Comparison of ENCODE assay signal across 8 cellular contexts in genomic region chr7:32070406-32071360, GRCh38. TPM values are rescaled to one million over a fixed set of nuclear protein-coding genes. Genes with fewer than 3 reads are reported as not detected.
A peak's percentile ranks its signal among the peaks of the same experiment; 100 is the strongest.
DNase-seq lines count a peak whose midpoint lies in the region; ATAC-seq and TF ChIP-seq lines count a peak whose summit lies in the region.

Gene PDE1C (minus strand): TSS chr7:32070407.

- H3K9ac ChIP-seq in rectal smooth muscle tissue (ENCODE audit: low read length) = no peak within 1 kb of the TSS

- peak within 1 kb of the TSS; percentile 98 for H3K4me2 ChIP-seq in hepatocyte

- H2AFZ ChIP-seq in hepatocyte = peak within 1 kb of the TSS; percentile 73

- peak within 1 kb of the TSS; percentile 94 for H3K27ac ChIP-seq in angular gyrus (ENCODE audit: low read depth, low read length)
- no peak within 1 kb of the TSS for H3K27ac ChIP-seq in hepatocyte
- H3K27ac ChIP-seq in rectal smooth muscle tissue (ENCODE audit: low read depth, low read length) = no peak within 1 kb of the TSS

- H3K36me3 ChIP-seq in hepatocyte (replicated peaks; ENCODE audit: insufficient read depth, low read depth) = no peaks in the 10 kb centered on the region
- no peaks in the 10 kb centered on the region for H3K36me3 ChIP-seq in rectal smooth muscle tissue (ENCODE audit: control insufficient read depth, insufficient read depth, low read length)
- no peaks in the 10 kb centered on the region for H3K36me3 ChIP-seq in HAP-1 (replicated peaks)

- H3K4me3 ChIP-seq in hepatocyte = peak within 1 kb of the TSS; percentile 75
- peak within 1 kb of the TSS; percentile 62 for H3K4me3 ChIP-seq in rectal smooth muscle tissue (ENCODE audit: low read length)
- no peak within 1 kb of the TSS for H3K4me3 ChIP-seq in HAP-1

- H3K79me2 ChIP-seq in hepatocyte = no peaks in the 10 kb centered on the region

- no peaks in the 10 kb centered on the region for H4K20me1 ChIP-seq in hepatocyte (ENCODE audit: insufficient read depth, poor library complexity, severe bottlenecking)

- H3K4me1 ChIP-seq in hepatocyte (ENCODE audit: insufficient read depth) (no peaks in the 10 kb centered on the region), rectal smooth muscle tissue (ENCODE audit: control insufficient read depth, insufficient read depth, low read length) (no peaks in the 10 kb centered on the region), HAP-1 (no peaks in the 10 kb centered on the region)

- H3K9me2 ChIP-seq in hepatocyte (replicated peaks; ENCODE audit: insufficient read depth) = no peaks in the 10 kb centered on the region

- in situ Hi-C loops in HAP-1 (cut with MboI; ENCODE audit: low sequenced_read_pairs) = no loop called here

- H3K9me3 ChIP-seq in hepatocyte (ENCODE audit: low read depth) (no peaks in the 10 kb centered on the region), HAP-1 (no peaks in the 10 kb centered on the region)

- WGBS in hepatocyte (ENCODE audit: low lambda C conversion rate, missing lambda C conversion rate) = 1% methylated on average over 78 of the region's 88 CpGs

- TF ChIP-seq CTCF in hepatocyte (IDR thresholded peaks at IDR 0.05; ENCODE audit: poor library complexity) = no peak

- ATAC-seq in GM21367 (IDR thresholded peaks at IDR 0.05; ENCODE audit: unreplicated experiment) = no peak
- ATAC-seq in GM18867 (IDR thresholded peaks at IDR 0.05; ENCODE audit: unreplicated experiment) = no peak

- DNase-seq in ELR (ENCODE audit: low read depth) (peak; percentile 28), hepatocyte (ENCODE audit: low spot score) (peak; percentile 21), DMS153 (lab: John Stamatoyannopoulos, UW) (no peak), HAP-1 (ENCODE audit: low spot score in 2 of 2) (no peak)

- H3K27me3 ChIP-seq in hepatocyte = peaks cover 98% of the 10 kb centered on the region
- peaks cover 3% of the 10 kb centered on the region for H3K27me3 ChIP-seq in rectal smooth muscle tissue (ENCODE audit: control insufficient read depth, insufficient read depth, low read length)
- H3K27me3 ChIP-seq in HAP-1 (ENCODE audit: low read depth) = no peaks in the 10 kb centered on the region

RNA-seq across cellular contexts. Expression of gene PDE1C, which starts in this region (rescaled TPM):
- 3.3 and 5.0 TPM in 2 replicates for total RNA-seq in hepatocyte
- polyA plus RNA-seq in hepatocyte = 1.8 and 2.7 TPM in 2 replicates

Comparison
In these comparisons a context has a peak if more than half of its experiments do, and no peak if none do; other contexts are left out.
1. DNase-seq: peak in ELR (single experiment) and hepatocyte (single experiment); none in DMS153 (single experiment) and HAP-1 (0 of 2).